ENCODE assay signal across 9 cellular contexts in genomic region chr20:4956200-4956810, GRCh38. TPM values are rescaled to one million over a fixed set of nuclear protein-coding genes. Genes with fewer than 3 reads are reported as not detected.
A peak's percentile ranks its signal among the peaks of the same experiment; 100 is the strongest.
DNase-seq lines count a peak whose midpoint lies in the region; ATAC-seq, FAIRE-seq and TF ChIP-seq lines count a peak whose summit lies in the region.
"Had no signal": no experiment of that assay in that cellular context is flagged by ENCODE, and none has a peak within 500 bp of the region (broad histone marks: within the 10 kb centered on the region; RNA-seq: fewer than 3 reads in every experiment).

No MANE protein-coding gene starts in this region.

- DNase-seq in AG09309 (ENCODE audit: low read depth) (no peak), GM18507 (ENCODE audit: extremely low spot score, insufficient read length, low read depth) (no peak), NCI-H2227 (lab: John Stamatoyannopoulos, UW; ENCODE audit: unreplicated experiment) (peak; percentile 76), amniotic epithelial cell (ENCODE audit: low read depth) (peak; percentile 68), iPS-NIHi7 (ENCODE audit: extremely low spot score) (peak; percentile 57), testis (no peak)
- DNase-seq in activated naive CD8-positive, alpha-beta T cell treated with anti-CD3 and anti-CD28 coated beads for 36 hours, result no peak

- no peak overlapping the region for H3K27ac ChIP-seq in testis
- H3K27ac ChIP-seq: epithelial cell of prostate had no signal

- H3K4me1 Mint-ChIP-seq in activated naive CD8-positive, alpha-beta T cell treated with anti-CD3 and anti-CD28 coated beads for 36 hours, result peaks cover under 1% of the 10 kb centered on the region

- no peak overlapping the region for H3K4me3 ChIP-seq in AG09309 (ENCODE audit: control insufficient read depth, low read depth, low read length)
- H3K4me3 ChIP-seq in testis, result no peak overlapping the region

- TF ChIP-seq CTCF in AG09309 (IDR thresholded peaks at IDR 0.05; ENCODE audit: control insufficient read depth, insufficient read depth, low read depth, low read length, missing control alignments) (peak; percentile 64), testis (IDR thresholded peaks at IDR 0.05) (peak; percentile 65 to 84 (median 68))

- H3K9me3 ChIP-seq in testis, result no peaks in the 10 kb centered on the region

- no peaks in the 10 kb centered on the region for H3K36me3 ChIP-seq in testis (ENCODE audit: low read depth, missing control alignments)

- no peak overlapping the region for H3K4me3 Mint-ChIP-seq in activated naive CD8-positive, alpha-beta T cell treated with anti-CD3 and anti-CD28 coated beads for 36 hours

- H3K36me3 Mint-ChIP-seq in activated naive CD8-positive, alpha-beta T cell treated with anti-CD3 and anti-CD28 coated beads for 36 hours, result peaks cover 9% of the 10 kb centered on the region

- no peaks in the 10 kb centered on the region for H3K27me3 ChIP-seq in testis

- no peak for ATAC-seq in HG03045 (IDR thresholded peaks at IDR 0.05; ENCODE audit: unreplicated experiment)

- H3K27me3 Mint-ChIP-seq in activated naive CD8-positive, alpha-beta T cell treated with anti-CD3 and anti-CD28 coated beads for 36 hours, result no peaks in the 10 kb centered on the region

- 66 to 73% methylated on average over 3 of the region's 3 CpGs for WGBS in testis, 2 donors

- no peaks in the 10 kb centered on the region for H3K9me3 Mint-ChIP-seq in activated naive CD8-positive, alpha-beta T cell treated with anti-CD3 and anti-CD28 coated beads for 36 hours

- H3K4me1 ChIP-seq in testis, result peaks cover 1% of the 10 kb centered on the region

- intact Hi-C loops in testis (cut with DNase I; ENCODE audit: low total_unique reads), result no loop called here

- FAIRE-seq in GM18507 (lab: Jason Lieb, UNC), result peak; percentile 76

- no peak for TF ChIP-seq POLR2A in testis (IDR thresholded peaks at IDR 0.05)

- H3K27ac Mint-ChIP-seq in activated naive CD8-positive, alpha-beta T cell treated with anti-CD3 and anti-CD28 coated beads for 36 hours, result no peak overlapping the region

RNA-seq across cellular contexts. Expression of gene SLC23A2, which starts 45.0 kb away (rescaled TPM):
- total RNA-seq in testis, result 10 to 100 TPM; 40.7 to 49.3 TPM
- 23.6 TPM for polyA plus RNA-seq in testis (ENCODE audit: insufficient read depth, low read depth, low replicate concordance)
- total RNA-seq in activated naive CD8-positive, alpha-beta T cell treated with anti-CD3 and anti-CD28 coated beads for 36 hours, result 10 to 100 TPM; 23.2 TPM

Comparison
In these comparisons a context has a peak if more than half of its experiments do, and no peak if none do; other contexts are left out.
1. DNase-seq: peak in NCI-H2227 (single experiment), amniotic epithelial cell (single experiment) and iPS-NIHi7 (single experiment); none in AG09309 (single experiment), GM18507 (single experiment), testis (single experiment) and activated naive CD8-positive, alpha-beta T cell treated with anti-CD3 and anti-CD28 coated beads for 36 hours (single experiment).